Comparison of ENCODE assay signal across 1 cellular context in the genomic region with DNA sequence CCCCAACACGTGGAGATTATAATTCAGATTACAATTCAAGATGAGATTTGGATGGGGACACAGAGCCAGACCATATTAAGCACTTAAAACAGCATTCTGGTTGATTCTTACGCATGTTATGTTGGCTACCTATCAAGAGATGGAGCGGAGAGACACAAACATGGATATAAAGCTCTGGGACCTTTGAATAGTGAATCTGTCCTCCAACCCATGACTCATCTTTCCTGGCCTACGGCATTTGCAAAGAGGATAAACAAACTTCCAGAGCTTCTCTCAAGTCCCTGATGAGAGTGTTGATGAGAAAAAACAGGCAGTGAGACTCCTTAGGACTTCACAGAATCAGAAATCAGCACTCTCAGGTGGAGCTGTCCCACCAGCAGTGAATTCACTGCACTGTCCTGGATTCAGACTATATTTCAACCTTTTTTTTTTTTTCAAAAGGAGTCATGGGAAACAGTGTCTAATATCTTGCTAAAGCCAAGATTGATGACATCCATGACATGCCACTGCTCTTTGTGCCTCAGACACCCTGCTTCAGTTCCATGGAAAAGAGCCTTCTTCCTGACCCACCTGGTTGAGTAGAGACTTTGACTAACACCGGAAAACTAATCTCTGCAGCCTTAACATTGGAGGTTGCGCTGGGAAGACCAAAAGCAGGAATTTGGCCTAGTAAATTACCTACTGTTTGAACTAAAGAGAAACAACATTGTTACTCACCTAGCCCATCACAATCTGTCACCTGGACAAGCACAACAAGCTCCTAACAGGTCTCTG.
A peak's percentile ranks its signal among the peaks of the same experiment; 100 is the strongest.
TF ChIP-seq lines count a peak whose summit lies in the region.

No MANE protein-coding gene starts in this region.

TF ChIP-seq in HepG2, 621 proteins besides CTCF, POLR2A, EP300 and RAD21 (continued from another document and continues in another):
- no peak for TF ChIP-seq ZNF788 (CRISPR knock-in tag; IDR thresholded peaks at IDR 0.05; ENCODE audit: borderline replicate concordance)
- no peak for TF ChIP-seq TCF7 (IDR thresholded peaks at IDR 0.05; ENCODE audit: low read depth)
- TF ChIP-seq ETV5 (CRISPR knock-in tag; IDR thresholded peaks at IDR 0.05; ENCODE audit: borderline replicate concordance), result no peak; the same call in 1 of the 2 replicates
- TF ChIP-seq ZNF136 (CRISPR knock-in tag; IDR thresholded peaks at IDR 0.05; ENCODE audit: low read depth), result no peak
- no peak; the same call in 1 of the 2 replicates for TF ChIP-seq TBX2 (CRISPR knock-in tag; IDR thresholded peaks at IDR 0.05; ENCODE audit: borderline replicate concordance)
- TF ChIP-seq ERF (CRISPR knock-in tag; IDR thresholded peaks at IDR 0.05), result no peak
- no peak for TF ChIP-seq IKZF1 (IDR thresholded peaks at IDR 0.05)
- TF ChIP-seq, protein P1, sequence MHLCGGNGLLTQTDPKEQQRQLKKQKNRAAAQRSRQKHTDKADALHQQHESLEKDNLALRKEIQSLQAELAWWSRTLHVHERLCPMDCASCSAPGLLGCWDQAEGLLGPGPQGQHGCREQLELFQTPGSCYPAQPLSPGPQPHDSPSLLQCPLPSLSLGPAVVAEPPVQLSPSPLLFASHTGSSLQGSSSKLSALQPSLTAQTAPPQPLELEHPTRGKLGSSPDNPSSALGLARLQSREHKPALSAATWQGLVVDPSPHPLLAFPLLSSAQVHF (CRISPR knock-in tag; IDR thresholded peaks at IDR 0.05), result no peak
- TF ChIP-seq ZNF674 (CRISPR knock-in tag; IDR thresholded peaks at IDR 0.05; ENCODE audit: low read depth), result no peak
- TF ChIP-seq GATA4 (IDR thresholded peaks at IDR 0.05; ENCODE audit: borderline replicate concordance, low read depth), result no peak
- TF ChIP-seq HMG20A (CRISPR knock-in tag; IDR thresholded peaks at IDR 0.05; ENCODE audit: borderline replicate concordance), result no peak
- TF ChIP-seq CBX5 (CRISPR knock-in tag; IDR thresholded peaks at IDR 0.05; ENCODE audit: borderline replicate concordance), result no peak
- TF ChIP-seq, protein P2, sequence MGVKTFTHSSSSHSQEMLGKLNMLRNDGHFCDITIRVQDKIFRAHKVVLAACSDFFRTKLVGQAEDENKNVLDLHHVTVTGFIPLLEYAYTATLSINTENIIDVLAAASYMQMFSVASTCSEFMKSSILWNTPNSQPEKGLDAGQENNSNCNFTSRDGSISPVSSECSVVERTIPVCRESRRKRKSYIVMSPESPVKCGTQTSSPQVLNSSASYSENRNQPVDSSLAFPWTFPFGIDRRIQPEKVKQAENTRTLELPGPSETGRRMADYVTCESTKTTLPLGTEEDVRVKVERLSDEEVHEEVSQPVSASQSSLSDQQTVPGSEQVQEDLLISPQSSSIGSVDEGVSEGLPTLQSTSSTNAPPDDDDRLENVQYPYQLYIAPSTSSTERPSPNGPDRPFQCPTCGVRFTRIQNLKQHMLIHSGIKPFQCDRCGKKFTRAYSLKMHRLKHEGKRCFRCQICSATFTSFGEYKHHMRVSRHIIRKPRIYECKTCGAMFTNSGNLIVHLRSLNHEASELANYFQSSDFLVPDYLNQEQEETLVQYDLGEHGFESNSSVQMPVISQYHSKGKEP (CRISPR knock-in tag; IDR thresholded peaks at IDR 0.05), result no peak
- TF ChIP-seq MED8 (CRISPR knock-in tag; IDR thresholded peaks at IDR 0.05; ENCODE audit: insufficient replicate concordance), result no peak
- TF ChIP-seq, protein P3, sequence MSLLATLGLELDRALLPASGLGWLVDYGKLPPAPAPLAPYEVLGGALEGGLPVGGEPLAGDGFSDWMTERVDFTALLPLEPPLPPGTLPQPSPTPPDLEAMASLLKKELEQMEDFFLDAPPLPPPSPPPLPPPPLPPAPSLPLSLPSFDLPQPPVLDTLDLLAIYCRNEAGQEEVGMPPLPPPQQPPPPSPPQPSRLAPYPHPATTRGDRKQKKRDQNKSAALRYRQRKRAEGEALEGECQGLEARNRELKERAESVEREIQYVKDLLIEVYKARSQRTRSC (CRISPR knock-in tag; IDR thresholded peaks at IDR 0.05; ENCODE audit: low read depth), result no peak
- 0 out of 2 replicates have a peak, but pooled peaks have one; percentile 19 for TF ChIP-seq SPEN (CRISPR knock-in tag; IDR thresholded peaks at IDR 0.05; ENCODE audit: low read depth)
- no peak for TF ChIP-seq SIN3B (IDR thresholded peaks at IDR 0.05; ENCODE audit: low read length)
- no peak for TF ChIP-seq NR2F6 (IDR thresholded peaks at IDR 0.05)
- no peak for TF ChIP-seq NR2F6 (CRISPR knock-in tag; IDR thresholded peaks at IDR 0.05)
- no peak for TF ChIP-seq MTA3 (CRISPR knock-in tag; IDR thresholded peaks at IDR 0.05)
- TF ChIP-seq DR1 (CRISPR knock-in tag; IDR thresholded peaks at IDR 0.05), result no peak
- TF ChIP-seq GFI1 (CRISPR knock-in tag; IDR thresholded peaks at IDR 0.05; ENCODE audit: borderline replicate concordance), result peak; percentile 32; the same call in 1 of the 2 replicates
- TF ChIP-seq SRSF9 (IDR thresholded peaks at IDR 0.05; ENCODE audit: borderline replicate concordance, insufficient read depth, low read depth, low read length, poor library complexity, severe bottlenecking), result no peak
- TF ChIP-seq ZNF256 (CRISPR knock-in tag; conservative IDR thresholded peaks at IDR 0.05), result no peak
- no peak for TF ChIP-seq SAFB2 (CRISPR knock-in tag; IDR thresholded peaks at IDR 0.05; ENCODE audit: borderline replicate concordance, low read depth)
- TF ChIP-seq FOSL2 (CRISPR knock-in tag; IDR thresholded peaks at IDR 0.05), result peak; percentile 94
- no peak for TF ChIP-seq BCL6 (CRISPR knock-in tag; IDR thresholded peaks at IDR 0.05)
- TF ChIP-seq ZNF567 (CRISPR knock-in tag; IDR thresholded peaks at IDR 0.05; ENCODE audit: borderline replicate concordance), result no peak
- 0 out of 2 replicates have a peak, but pooled peaks have one; percentile 64 for TF ChIP-seq ZNF34 (CRISPR knock-in tag; IDR thresholded peaks at IDR 0.05; ENCODE audit: borderline replicate concordance)
- TF ChIP-seq, protein P4, sequence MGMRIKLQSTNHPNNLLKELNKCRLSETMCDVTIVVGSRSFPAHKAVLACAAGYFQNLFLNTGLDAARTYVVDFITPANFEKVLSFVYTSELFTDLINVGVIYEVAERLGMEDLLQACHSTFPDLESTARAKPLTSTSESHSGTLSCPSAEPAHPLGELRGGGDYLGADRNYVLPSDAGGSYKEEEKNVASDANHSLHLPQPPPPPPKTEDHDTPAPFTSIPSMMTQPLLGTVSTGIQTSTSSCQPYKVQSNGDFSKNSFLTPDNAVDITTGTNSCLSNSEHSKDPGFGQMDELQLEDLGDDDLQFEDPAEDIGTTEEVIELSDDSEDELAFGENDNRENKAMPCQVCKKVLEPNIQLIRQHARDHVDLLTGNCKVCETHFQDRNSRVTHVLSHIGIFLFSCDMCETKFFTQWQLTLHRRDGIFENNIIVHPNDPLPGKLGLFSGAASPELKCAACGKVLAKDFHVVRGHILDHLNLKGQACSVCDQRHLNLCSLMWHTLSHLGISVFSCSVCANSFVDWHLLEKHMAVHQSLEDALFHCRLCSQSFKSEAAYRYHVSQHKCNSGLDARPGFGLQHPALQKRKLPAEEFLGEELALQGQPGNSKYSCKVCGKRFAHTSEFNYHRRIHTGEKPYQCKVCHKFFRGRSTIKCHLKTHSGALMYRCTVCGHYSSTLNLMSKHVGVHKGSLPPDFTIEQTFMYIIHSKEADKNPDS (CRISPR knock-in tag; IDR thresholded peaks at IDR 0.05), result no peak
- no peak for TF ChIP-seq ZNF496 (CRISPR knock-in tag; IDR thresholded peaks at IDR 0.05; ENCODE audit: insufficient replicate concordance)
- TF ChIP-seq NFRKB (IDR thresholded peaks at IDR 0.05), result no peak
- TF ChIP-seq NFE2 (CRISPR knock-in tag; IDR thresholded peaks at IDR 0.05), result no peak
- no peak for TF ChIP-seq RFX5 (IDR thresholded peaks at IDR 0.05; ENCODE audit: low read depth, low read length)
- TF ChIP-seq, protein P5, sequence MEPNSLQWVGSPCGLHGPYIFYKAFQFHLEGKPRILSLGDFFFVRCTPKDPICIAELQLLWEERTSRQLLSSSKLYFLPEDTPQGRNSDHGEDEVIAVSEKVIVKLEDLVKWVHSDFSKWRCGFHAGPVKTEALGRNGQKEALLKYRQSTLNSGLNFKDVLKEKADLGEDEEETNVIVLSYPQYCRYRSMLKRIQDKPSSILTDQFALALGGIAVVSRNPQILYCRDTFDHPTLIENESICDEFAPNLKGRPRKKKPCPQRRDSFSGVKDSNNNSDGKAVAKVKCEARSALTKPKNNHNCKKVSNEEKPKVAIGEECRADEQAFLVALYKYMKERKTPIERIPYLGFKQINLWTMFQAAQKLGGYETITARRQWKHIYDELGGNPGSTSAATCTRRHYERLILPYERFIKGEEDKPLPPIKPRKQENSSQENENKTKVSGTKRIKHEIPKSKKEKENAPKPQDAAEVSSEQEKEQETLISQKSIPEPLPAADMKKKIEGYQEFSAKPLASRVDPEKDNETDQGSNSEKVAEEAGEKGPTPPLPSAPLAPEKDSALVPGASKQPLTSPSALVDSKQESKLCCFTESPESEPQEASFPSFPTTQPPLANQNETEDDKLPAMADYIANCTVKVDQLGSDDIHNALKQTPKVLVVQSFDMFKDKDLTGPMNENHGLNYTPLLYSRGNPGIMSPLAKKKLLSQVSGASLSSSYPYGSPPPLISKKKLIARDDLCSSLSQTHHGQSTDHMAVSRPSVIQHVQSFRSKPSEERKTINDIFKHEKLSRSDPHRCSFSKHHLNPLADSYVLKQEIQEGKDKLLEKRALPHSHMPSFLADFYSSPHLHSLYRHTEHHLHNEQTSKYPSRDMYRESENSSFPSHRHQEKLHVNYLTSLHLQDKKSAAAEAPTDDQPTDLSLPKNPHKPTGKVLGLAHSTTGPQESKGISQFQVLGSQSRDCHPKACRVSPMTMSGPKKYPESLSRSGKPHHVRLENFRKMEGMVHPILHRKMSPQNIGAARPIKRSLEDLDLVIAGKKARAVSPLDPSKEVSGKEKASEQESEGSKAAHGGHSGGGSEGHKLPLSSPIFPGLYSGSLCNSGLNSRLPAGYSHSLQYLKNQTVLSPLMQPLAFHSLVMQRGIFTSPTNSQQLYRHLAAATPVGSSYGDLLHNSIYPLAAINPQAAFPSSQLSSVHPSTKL (CRISPR knock-in tag; IDR thresholded peaks at IDR 0.05), result peak; percentile 32; the same call in 1 of the 2 replicates
- no peak for TF ChIP-seq ZBTB38 (CRISPR knock-in tag; IDR thresholded peaks at IDR 0.05)
- TF ChIP-seq ZNF333 (CRISPR knock-in tag; IDR thresholded peaks at IDR 0.05; ENCODE audit: borderline replicate concordance), result no peak
- no peak for TF ChIP-seq MAZ (IDR thresholded peaks at IDR 0.05; ENCODE audit: borderline replicate concordance, low read depth, low read length)
- no peak for TF ChIP-seq MAZ (CRISPR knock-in tag; IDR thresholded peaks at IDR 0.05; ENCODE audit: low read depth)
- no peak for TF ChIP-seq ATF7-NPFF (CRISPR knock-in tag; IDR thresholded peaks at IDR 0.05; ENCODE audit: low read depth)
- no peak for TF ChIP-seq CHD2 (IDR thresholded peaks at IDR 0.05; ENCODE audit: low read depth, low read length)
- no peak for TF ChIP-seq ZMYM2 (CRISPR knock-in tag; IDR thresholded peaks at IDR 0.05)
- TF ChIP-seq TBP (CRISPR knock-in tag; IDR thresholded peaks at IDR 0.05), result no peak
- no peak for TF ChIP-seq ZNF10 (CRISPR knock-in tag; IDR thresholded peaks at IDR 0.05; ENCODE audit: borderline replicate concordance, low read depth)
- TF ChIP-seq BRCA1 (CRISPR knock-in tag; IDR thresholded peaks at IDR 0.05), result no peak
- no peak for TF ChIP-seq ZNF569 (CRISPR knock-in tag; IDR thresholded peaks at IDR 0.05; ENCODE audit: borderline replicate concordance)
- TF ChIP-seq ZSCAN30 (CRISPR knock-in tag; IDR thresholded peaks at IDR 0.05), result no peak
- TF ChIP-seq ZNF530 (CRISPR knock-in tag; IDR thresholded peaks at IDR 0.05; ENCODE audit: low read depth), result no peak
- TF ChIP-seq, protein P6, sequence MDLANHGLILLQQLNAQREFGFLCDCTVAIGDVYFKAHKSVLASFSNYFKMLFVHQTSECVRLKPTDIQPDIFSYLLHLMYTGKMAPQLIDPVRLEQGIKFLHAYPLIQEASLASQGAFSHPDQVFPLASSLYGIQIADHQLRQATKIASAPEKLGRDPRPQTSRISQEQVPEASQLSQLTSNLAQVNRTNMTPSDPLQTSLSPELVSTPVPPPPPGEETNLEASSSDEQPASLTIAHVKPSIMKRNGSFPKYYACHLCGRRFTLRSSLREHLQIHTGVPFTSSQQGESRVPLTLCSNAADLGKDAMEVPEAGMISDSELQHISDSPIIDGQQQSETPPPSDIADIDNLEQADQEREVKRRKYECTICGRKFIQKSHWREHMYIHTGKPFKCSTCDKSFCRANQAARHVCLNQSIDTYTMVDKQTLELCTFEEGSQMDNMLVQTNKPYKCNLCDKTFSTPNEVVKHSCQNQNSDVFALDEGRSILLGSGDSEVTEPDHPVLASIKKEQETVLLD (CRISPR knock-in tag; IDR thresholded peaks at IDR 0.05; ENCODE audit: low read depth), result no peak
- TF ChIP-seq, protein P7, sequence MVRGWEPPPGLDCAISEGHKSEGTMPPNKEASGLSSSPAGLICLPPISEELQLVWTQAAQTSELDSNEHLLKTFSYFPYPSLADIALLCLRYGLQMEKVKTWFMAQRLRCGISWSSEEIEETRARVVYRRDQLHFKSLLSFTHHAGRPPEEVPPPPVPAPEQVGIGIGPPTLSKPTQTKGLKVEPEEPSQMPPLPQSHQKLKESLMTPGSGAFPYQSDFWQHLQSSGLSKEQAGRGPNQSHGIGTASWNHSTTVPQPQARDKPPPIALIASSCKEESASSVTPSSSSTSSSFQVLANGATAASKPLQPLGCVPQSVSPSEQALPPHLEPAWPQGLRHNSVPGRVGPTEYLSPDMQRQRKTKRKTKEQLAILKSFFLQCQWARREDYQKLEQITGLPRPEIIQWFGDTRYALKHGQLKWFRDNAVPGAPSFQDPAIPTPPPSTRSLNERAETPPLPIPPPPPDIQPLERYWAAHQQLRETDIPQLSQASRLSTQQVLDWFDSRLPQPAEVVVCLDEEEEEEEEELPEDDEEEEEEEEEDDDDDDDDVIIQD (CRISPR knock-in tag; IDR thresholded peaks at IDR 0.05; ENCODE audit: low read depth), result no peak
- no peak for TF ChIP-seq ZC3H13 (CRISPR knock-in tag; IDR thresholded peaks at IDR 0.05)
- TF ChIP-seq NR2C2 (CRISPR knock-in tag; IDR thresholded peaks at IDR 0.05; ENCODE audit: borderline replicate concordance), result no peak
- no peak for TF ChIP-seq HNRNPLL (IDR thresholded peaks at IDR 0.05; ENCODE audit: low read depth, low read length, poor library complexity, severe bottlenecking)
- TF ChIP-seq EEA1 (CRISPR knock-in tag; IDR thresholded peaks at IDR 0.05; ENCODE audit: borderline replicate concordance), result no peak
- TF ChIP-seq ZNF557 (CRISPR knock-in tag; IDR thresholded peaks at IDR 0.05), result no peak
- no peak for TF ChIP-seq MATR3 (CRISPR knock-in tag; IDR thresholded peaks at IDR 0.05)
- TF ChIP-seq ZFX (CRISPR knock-in tag; IDR thresholded peaks at IDR 0.05; ENCODE audit: low read depth), result 0 out of 2 replicates have a peak, but pooled peaks have one; percentile 26
- no peak for TF ChIP-seq KDM4B (CRISPR knock-in tag; IDR thresholded peaks at IDR 0.05)
- TF ChIP-seq PHF8 (CRISPR knock-in tag; IDR thresholded peaks at IDR 0.05), result no peak
- no peak for TF ChIP-seq ZNF451 (CRISPR knock-in tag; IDR thresholded peaks at IDR 0.05)
- TF ChIP-seq ZNF619 (CRISPR knock-in tag; IDR thresholded peaks at IDR 0.05), result no peak
- no peak for TF ChIP-seq YY1 (IDR thresholded peaks at IDR 0.05; ENCODE audit: insufficient read depth, insufficient replicate concordance, low read depth, low read length)
- TF ChIP-seq FOXO1 (CRISPR knock-in tag; IDR thresholded peaks at IDR 0.05), result no peak
